Comparison of ENCODE assay signal across 36 cellular contexts in the genomic region with DNA sequence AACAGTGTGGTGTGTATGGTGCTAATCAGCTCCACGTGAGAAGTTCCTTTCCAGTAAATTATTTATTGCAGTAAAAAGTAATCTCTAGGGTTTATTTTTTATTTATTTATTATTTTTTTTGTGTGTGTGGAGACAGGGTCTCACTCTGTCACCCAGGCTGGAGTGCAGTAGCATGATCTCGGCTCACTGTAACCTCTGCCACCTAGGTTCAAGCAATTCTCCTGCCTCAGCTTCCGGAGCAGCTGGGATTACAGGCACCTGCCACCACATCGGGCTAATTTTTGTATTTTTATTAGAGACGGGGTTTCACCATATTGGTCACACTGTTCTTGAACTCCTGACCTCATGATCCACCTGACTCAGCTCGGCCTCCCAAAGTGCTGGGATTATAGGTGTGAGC.
"Had no signal": no experiment of that assay in that cellular context is flagged by ENCODE, and none has a peak within 500 bp of the region (broad histone marks: within the 10 kb centered on the region; RNA-seq: fewer than 3 reads in every experiment).

No MANE protein-coding gene starts in this region.

- DNase-seq: Karpas-422, Kasumi-1, MG63, MM.1S, MV-4-11, NCI-H1048, NCI-H1092, NCI-H1092 treated with DMSO at 0.1 percent for 48 hours, NCI-H1105, NCI-H1105 treated with DMSO at 0.1 percent for 48 hours, NCI-H1417, NCI-H1417 treated with DMSO at 0.1 percent for 48 hours, NCI-H1436, NCI-H1436 treated with DMSO at 0.1 percent for 48 hours, NCI-H146, NCI-H1694, NCI-H1694 treated with DMSO at 0.1 percent for 48 hours, NCI-H187, NCI-H187 treated with DMSO at 0.1 percent for 48 hours, NCI-H1930, NCI-H2029, NCI-H2029 treated with DMSO at 0.1 percent for 48 hours, NCI-H2081, NCI-H2081 treated with DMSO at 0.1 percent for 48 hours, NCI-H2107, NCI-H2171, NCI-H2171 treated with DMSO at 0.1 percent for 48 hours, NCI-H2227 treated with DMSO at 0.1 percent for 48 hours, NCI-H226, NCI-H345, NCI-H446, NCI-H446 treated with DMSO at 0.1 percent for 48 hours, NCI-H510A, NCI-H510A treated with DMSO at 0.1 percent for 48 hours, NCI-H524 had no signal

- H3K4me3 ChIP-seq: MG63 had no signal

- H3K4me2 ChIP-seq: KMS-11 had no signal

- H3K27me3 ChIP-seq: MG63 had no signal

- H3K9ac ChIP-seq: KMS-11 had no signal

- H3K36me3 ChIP-seq: MG63 had no signal

- H3K27ac ChIP-seq: KMS-11 had no signal

- H3K9me3 ChIP-seq: MG63 had no signal
